14 cellular contexts compared by ENCODE assay signal in the genomic region with DNA sequence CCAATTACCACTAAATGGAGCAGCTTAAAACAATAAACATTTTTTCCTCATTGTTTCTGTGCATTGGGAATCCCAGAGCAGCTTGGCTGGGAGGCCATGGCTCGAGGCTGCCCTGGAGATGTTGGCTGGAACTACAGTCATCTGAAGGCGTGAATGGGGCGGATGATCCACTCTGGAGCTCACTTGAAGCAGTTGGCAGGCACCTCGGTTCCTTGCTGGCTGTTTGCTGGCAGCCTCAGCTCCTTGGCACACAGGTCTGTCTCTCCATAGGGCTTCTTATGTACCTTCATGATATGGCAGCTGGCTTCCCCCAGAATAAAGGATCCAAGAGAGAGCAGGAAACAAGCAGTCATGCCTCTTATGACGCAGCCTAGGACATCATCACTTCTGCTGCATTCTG.
"Had no signal": no experiment of that assay in that cellular context is flagged by ENCODE, and none has a peak within 500 bp of the region (broad histone marks: within the 10 kb centered on the region; RNA-seq: fewer than 3 reads in every experiment).

No MANE protein-coding gene starts in this region.

- H3K27me3 Mint-ChIP-seq: activated naive CD8-positive, alpha-beta T cell treated with anti-CD3 and anti-CD28 coated beads, Interleukin-2, amount 50 U/mL, for 24 hours had no signal

- H3K4me1 ChIP-seq: ascending aorta, left lung had no signal

- H3K27me3 ChIP-seq: ascending aorta had no signal

- H3K36me3 ChIP-seq: ascending aorta, left lung, thoracic aorta had no signal

- H3K4me1 Mint-ChIP-seq: activated naive CD8-positive, alpha-beta T cell treated with anti-CD3 and anti-CD28 coated beads, Interleukin-2, amount 50 U/mL, for 24 hours; stimulated activated effector memory CD8-positive, alpha-beta T cell treated with anti-CD3 and anti-CD28 coated beads, Interleukin-12 subunit alpha, Interleukin-12 subunit beta, amount 100 ng/mL, for 72 hours had no signal

- H3K9me3 ChIP-seq: ascending aorta, left lung, thoracic aorta had no signal

- H3K27ac Mint-ChIP-seq: activated CD8-positive, alpha-beta T cell treated with anti-CD3 and anti-CD28 coated beads for 36 hours; activated naive CD8-positive, alpha-beta T cell treated with anti-CD3 and anti-CD28 coated beads, Interleukin-2, amount 50 U/mL, for 24 hours; activated T-helper 1 cell treated with anti-CD3 and anti-CD28 coated beads, Interleukin-12 subunit alpha, Interleukin-12 subunit beta, Interleukin-2, Interleukin-4 antibody, amounts not matched to agents 30 ng/mL and 10 ng/mL and 1 ng/mL, durations not matched to agents 14 hours and 24 hours and 36 hours; stimulated activated effector memory CD8-positive, alpha-beta T cell treated with anti-CD3 and anti-CD28 coated beads, Interleukin-12 subunit alpha, Interleukin-12 subunit beta, amount 100 ng/mL, for 72 hours; WTC11 had no signal

- H3K36me3 Mint-ChIP-seq: stimulated activated effector memory CD8-positive, alpha-beta T cell treated with anti-CD3 and anti-CD28 coated beads, Interleukin-12 subunit alpha, Interleukin-12 subunit beta, amount 100 ng/mL, for 72 hours had no signal

- H3K9me3 Mint-ChIP-seq: activated naive CD8-positive, alpha-beta T cell treated with anti-CD3 and anti-CD28 coated beads, Interleukin-2, amount 50 U/mL, for 24 hours; activated T-helper 1 cell treated with anti-CD3 and anti-CD28 coated beads, Interleukin-12 subunit alpha, Interleukin-12 subunit beta, Interleukin-2, Interleukin-4 antibody, amounts not matched to agents 30 ng/mL and 10 ng/mL and 1 ng/mL, durations not matched to agents 14 hours and 24 hours and 36 hours; stimulated activated effector memory CD8-positive, alpha-beta T cell treated with anti-CD3 and anti-CD28 coated beads, Interleukin-12 subunit alpha, Interleukin-12 subunit beta, amount 100 ng/mL, for 72 hours had no signal

- H3K4me3 Mint-ChIP-seq: activated CD8-positive, alpha-beta T cell treated with anti-CD3 and anti-CD28 coated beads for 36 hours; activated naive CD8-positive, alpha-beta T cell treated with anti-CD3 and anti-CD28 coated beads, Interleukin-2, amount 50 U/mL, for 24 hours; activated T-helper 1 cell treated with anti-CD3 and anti-CD28 coated beads, Interleukin-12 subunit alpha, Interleukin-12 subunit beta, Interleukin-2, Interleukin-4 antibody, amounts not matched to agents 30 ng/mL and 10 ng/mL and 1 ng/mL, durations not matched to agents 14 hours and 24 hours and 36 hours; stimulated activated effector memory CD8-positive, alpha-beta T cell treated with anti-CD3 and anti-CD28 coated beads, Interleukin-12 subunit alpha, Interleukin-12 subunit beta, amount 100 ng/mL, for 72 hours; WTC11 had no signal

- H3K4me3 ChIP-seq: ascending aorta, left lung, thoracic aorta had no signal

- H3K27ac ChIP-seq: ascending aorta, left lung, thoracic aorta had no signal

- DNase-seq: activated CD4-positive, alpha-beta T cell treated with anti-CD3 and anti-CD28 coated beads for 4 hours; activated CD8-positive, alpha-beta T cell treated with anti-CD3 and anti-CD28 coated beads for 36 hours; activated naive CD4-positive, alpha-beta T cell; activated naive CD8-positive, alpha-beta T cell treated with anti-CD3 and anti-CD28 coated beads, Interleukin-2, amount 50 U/mL, for 24 hours; left lung; mammary epithelial cell; stimulated activated CD4-positive, alpha-beta T cell treated with anti-CD3 and anti-CD28 coated beads, Interleukin-12 subunit alpha, Interleukin-12 subunit beta, amount 100 ng/mL, for 4 hours; stimulated activated CD4-positive, alpha-beta T cell treated with anti-CD3 and anti-CD28 coated beads, Interleukin-2, amount 100 ng/mL, for 24 hours; T-helper 2 cell had no signal
